In genomic region chr9:36160121-36160520, GRCh38 we compare ENCODE assay signal across 10 cellular contexts. TPM values are rescaled to one million over a fixed set of nuclear protein-coding genes. Genes with fewer than 3 reads are reported as not detected.
A peak's percentile ranks its signal among the peaks of the same experiment; 100 is the strongest.
DNase-seq lines count a peak whose midpoint lies in the region; ATAC-seq and TF ChIP-seq lines count a peak whose summit lies in the region.
"Not testable (repeated sequence)": the region's sequence is repeated elsewhere in the genome, so short reads cannot be mapped to it uniquely, and the experiment has no call there.
"Had no signal": no experiment of that assay in that cellular context is flagged by ENCODE, and none has a peak within 500 bp of the region (broad histone marks: within the 10 kb centered on the region; RNA-seq: fewer than 3 reads in every experiment).

No MANE protein-coding gene starts in this region.

- not testable (repeated sequence) for H3K27me3 ChIP-seq in CD4-positive, alpha-beta T cell (ENCODE audit: control insufficient read depth, insufficient read depth, low read length); right atrium auricular region; uterus
- peaks cover 5 to 10% (median 6%) of the 10 kb centered on the region in 3 donors for H3K27me3 ChIP-seq in skeletal muscle tissue (ENCODE audit: control insufficient read depth in 3 of 3, insufficient read depth in 3 of 3, low read length in 3 of 3)

- POLR2A ChIA-PET in CD4-positive, alpha-beta T cell (lab: Charles Lee), result not testable (repeated sequence)

- H3K36me3 Mint-ChIP-seq in CD4-positive, alpha-beta T cell (ENCODE audit: low read depth), result peaks cover 36% of the 10 kb centered on the region
- H3K36me3 Mint-ChIP-seq in activated T-helper 17 cell treated with anti-CD3 and anti-CD28 coated beads, Interleukin-2, amount 50 U/mL, for 72 hours (ENCODE audit: low read depth); osteocyte (ENCODE audit: unreplicated experiment): not testable (repeated sequence)
- peaks cover 31% of the 10 kb centered on the region for H3K36me3 Mint-ChIP-seq in effector memory CD8-positive, alpha-beta T cell (ENCODE audit: insufficient read depth)
- peaks cover 22% of the 10 kb centered on the region for H3K36me3 Mint-ChIP-seq in nephron (ENCODE audit: low read depth)

- not testable (repeated sequence) for TF ChIP-seq POLR2A in uterus (IDR thresholded peaks at IDR 0.05)

- not testable (repeated sequence) for H3K4me1 Mint-ChIP-seq in CD4-positive, alpha-beta T cell (ENCODE audit: low read depth); effector memory CD8-positive, alpha-beta T cell (ENCODE audit: low read depth in 2 of 2)
- H3K4me1 Mint-ChIP-seq in activated T-helper 17 cell treated with anti-CD3 and anti-CD28 coated beads, Interleukin-2, amount 50 U/mL, for 72 hours, result peaks cover 12% of the 10 kb centered on the region
- peaks cover 67% of the 10 kb centered on the region for H3K4me1 Mint-ChIP-seq in nephron
- H3K4me1 Mint-ChIP-seq in osteocyte (ENCODE audit: unreplicated experiment), result peaks cover 42% of the 10 kb centered on the region

- H3K27ac ChIP-seq in CD4-positive, alpha-beta T cell (ENCODE audit: low read depth, low read length), result not testable (repeated sequence)
- H3K27ac ChIP-seq in right atrium auricular region (peak overlapping the region; percentile 48 to 77), skeletal muscle tissue (ENCODE audit: low read depth, low read length) (peak overlapping the region; percentile 72), uterus (peak overlapping the region; percentile 86 to 96)

- CTCF ChIA-PET in CD4-positive, alpha-beta T cell (lab: Charles Lee), result interaction anchor here (1.8 kb wide), 1 partner anchor 57 kb away, joined by 7 read pairs; no protein-coding TSS in a partner anchor

- H3K9me3 ChIP-seq in CD4-positive, alpha-beta T cell (ENCODE audit: control insufficient read depth, low read length); right atrium auricular region; skeletal muscle tissue (ENCODE audit: control insufficient read depth in 3 of 3, low read length in 3 of 3); uterus: not testable (repeated sequence)

- not testable (repeated sequence) for H3K4me3 ChIP-seq in right atrium auricular region; skeletal muscle tissue (ENCODE audit: low read length in 3 of 3); uterus

- not testable (repeated sequence) for TF ChIP-seq CTCF in CD4-positive, alpha-beta T cell (IDR thresholded peaks at IDR 0.05); right atrium auricular region (IDR thresholded peaks at IDR 0.05); nephron (IDR thresholded peaks at IDR 0.05; ENCODE audit: unreplicated experiment in 3 of 3); osteocyte (IDR thresholded peaks at IDR 0.05); uterus (IDR thresholded peaks at IDR 0.05)

- ATAC-seq in CD4-positive, alpha-beta T cell (ENCODE audit: poor library complexity); activated T-helper 17 cell treated with anti-CD3 and anti-CD28 coated beads, Interleukin-2, amount 50 U/mL, for 72 hours (replicated peaks); effector memory CD8-positive, alpha-beta T cell (replicated peaks): not testable (repeated sequence)

- H3K9ac ChIP-seq in skeletal muscle tissue (ENCODE audit: low read depth in 1 of 3, low read length in 3 of 3), result not testable (repeated sequence)

- H3K4me3 Mint-ChIP-seq in CD4-positive, alpha-beta T cell; activated T-helper 17 cell treated with anti-CD3 and anti-CD28 coated beads, Interleukin-2, amount 50 U/mL, for 72 hours; effector memory CD8-positive, alpha-beta T cell; nephron; osteocyte (ENCODE audit: unreplicated experiment): not testable (repeated sequence)

- DNase-seq in CD4-positive, alpha-beta T cell; effector memory CD8-positive, alpha-beta T cell; right atrium auricular region (ENCODE audit: low spot score); osteocyte (ENCODE audit: extremely low spot score, unreplicated experiment); uterus: not testable (repeated sequence)

- H3K9me3 Mint-ChIP-seq in CD4-positive, alpha-beta T cell; activated T-helper 17 cell treated with anti-CD3 and anti-CD28 coated beads, Interleukin-2, amount 50 U/mL, for 72 hours; effector memory CD8-positive, alpha-beta T cell; nephron; osteocyte (ENCODE audit: unreplicated experiment): not testable (repeated sequence)

- not testable (repeated sequence) for H3K27me3 Mint-ChIP-seq in CD4-positive, alpha-beta T cell; activated T-helper 17 cell treated with anti-CD3 and anti-CD28 coated beads, Interleukin-2, amount 50 U/mL, for 72 hours; effector memory CD8-positive, alpha-beta T cell; nephron (ENCODE audit: low read depth); osteocyte (ENCODE audit: unreplicated experiment)

- not testable (repeated sequence) for H3K36me3 ChIP-seq in right atrium auricular region; skeletal muscle tissue (ENCODE audit: control insufficient read depth in 3 of 3, insufficient read depth in 3 of 3, low read length in 3 of 3); uterus

- H3K4me1 ChIP-seq in right atrium auricular region (peaks cover 0 to 37% of the 10 kb centered on the region in 2 donors), uterus (peaks cover 0 to 30% of the 10 kb centered on the region in 2 donors)
- not testable (repeated sequence) for H3K4me1 ChIP-seq in skeletal muscle tissue (ENCODE audit: control insufficient read depth in 3 of 3, insufficient read depth in 3 of 3, low read length in 3 of 3)

- intact Hi-C loops in CD4-positive, alpha-beta T cell (cut with DNase I, micrococcal nuclease), result loop anchor here in 1 of 2 experiments (5.0 to 10.0 kb wide), 2 partner anchors 33 to 205 kb away; partner anchors contain the start of gene OR2S2
- intact Hi-C loops in uterus (cut with DNase I; ENCODE audit: low total_unique reads), result loop anchor here (10.0 kb wide), 1 partner anchor 55 kb away; no protein-coding TSS in a partner anchor

- H3K27ac Mint-ChIP-seq in CD4-positive, alpha-beta T cell, result peak overlapping the region; percentile 27
- H3K27ac Mint-ChIP-seq in activated T-helper 17 cell treated with anti-CD3 and anti-CD28 coated beads, Interleukin-2, amount 50 U/mL, for 72 hours, result peak overlapping the region; percentile 0
- peak overlapping the region; percentile 18 to 75 for H3K27ac Mint-ChIP-seq in effector memory CD8-positive, alpha-beta T cell
- H3K27ac Mint-ChIP-seq in nephron (peak overlapping the region; percentile 24 to 99 (median 74)), osteocyte (ENCODE audit: unreplicated experiment) (peak overlapping the region; percentile 71)

RNA-seq across cellular contexts. Expression of gene CCIN, which starts 9.1 kb away (rescaled TPM):
- total RNA-seq in CD4-positive, alpha-beta T cell, result under 1 TPM; 0.22 to 0.36 TPM
- total RNA-seq in activated T-helper 17 cell treated with anti-CD3 and anti-CD28 coated beads, Interleukin-2, amount 50 U/mL, for 72 hours, result not detected
- total RNA-seq in right atrium auricular region (not detected), osteocyte (not detected in 2 replicates), skeletal muscle tissue (1.0 TPM), uterus (1 to 10 TPM in 2 of 4 donors, under 1 TPM in 2; 0.26 to 1.6 (median 0.99) TPM)
- total RNA-seq: A673, H9 had no signal

RNA-seq across cellular contexts. Expression of gene GLIPR2, which starts 23.6 kb away (rescaled TPM):
- total RNA-seq in CD4-positive, alpha-beta T cell, result 10 to 100 TPM; 13.6 to 13.7 TPM
- 10 to 100 TPM; 10.2 to 10.7 TPM for total RNA-seq in activated T-helper 17 cell treated with anti-CD3 and anti-CD28 coated beads, Interleukin-2, amount 50 U/mL, for 72 hours
- total RNA-seq in right atrium auricular region (10 to 100 TPM; 11.2 to 11.6 TPM), osteocyte (29.1 and 30.6 TPM in 2 replicates), skeletal muscle tissue (69.4 TPM), uterus (100 to 1,000 TPM in 1 of 4 donors, 10 to 100 TPM in 3; 25.6 to 109 (median 60.8) TPM)

RNA-seq across cellular contexts. Expression of gene CLTA, which starts 30.6 kb away (rescaled TPM):
- 10 to 100 TPM; 32.0 to 32.8 TPM for total RNA-seq in CD4-positive, alpha-beta T cell
- 100 to 1,000 TPM in 1 of 2 donors, 10 to 100 TPM in 1; 69.3 to 166 TPM for total RNA-seq in activated T-helper 17 cell treated with anti-CD3 and anti-CD28 coated beads, Interleukin-2, amount 50 U/mL, for 72 hours
- total RNA-seq in right atrium auricular region (10 to 100 TPM; 67.2 to 87.7 TPM), osteocyte (260 and 281 TPM in 2 replicates), skeletal muscle tissue (114 TPM), uterus (100 to 1,000 TPM; 111 to 191 (median 141) TPM)

Comparison
In these comparisons a context has a peak if more than half of its experiments do, and no peak if none do; other contexts are left out.
1. H3K27ac Mint-ChIP-seq: peak in every context shown above with its lines; median percentile 74 in nephron; 71 in osteocyte; 46 in effector memory CD8-positive, alpha-beta T cell; 27 in CD4-positive, alpha-beta T cell; 0 in activated T-helper 17 cell treated with anti-CD3 and anti-CD28 coated beads, Interleukin-2, amount 50 U/mL, for 72 hours.